9 cellular contexts compared by ENCODE assay signal in the genomic region with DNA sequence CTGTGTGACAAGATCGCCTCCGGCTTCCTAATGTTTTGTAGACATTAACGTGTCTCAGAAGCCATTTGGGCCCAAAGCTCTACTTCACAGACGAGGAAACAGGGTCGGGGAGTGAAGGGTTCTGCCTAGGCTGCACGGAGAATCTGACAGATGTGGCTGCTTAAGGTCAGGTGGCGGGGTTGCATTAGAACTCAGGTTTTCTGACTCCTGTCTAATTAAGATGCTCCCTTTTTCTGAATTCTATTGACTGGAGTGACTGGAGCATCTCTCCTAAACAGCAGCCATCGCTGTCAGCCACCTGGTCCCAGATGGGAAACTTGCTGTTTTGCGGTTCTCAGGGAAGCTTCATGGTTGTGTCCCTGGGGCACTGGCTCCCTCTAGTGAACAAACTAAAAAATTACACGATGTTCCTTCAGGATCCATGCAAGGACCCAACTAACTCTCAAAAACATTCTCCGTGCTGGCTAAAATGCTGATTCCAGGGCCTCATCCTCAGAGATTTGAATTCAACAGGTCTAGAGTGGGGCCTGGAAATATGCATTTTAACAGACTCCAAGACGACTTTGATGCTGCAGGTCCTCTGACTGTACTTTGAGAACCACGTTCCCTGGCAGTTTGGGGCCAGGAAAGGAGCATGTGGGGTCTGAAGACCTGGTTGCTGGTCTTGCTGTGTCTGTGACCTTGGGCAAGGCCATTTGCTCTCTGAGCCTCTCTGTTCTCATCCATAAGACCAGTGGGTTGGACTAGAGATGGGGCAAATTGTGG.
DNase-seq lines count a peak whose midpoint lies in the region; ATAC-seq and TF ChIP-seq lines count a peak whose summit lies in the region.
"Had no signal": no experiment of that assay in that cellular context is flagged by ENCODE, and none has a peak within 500 bp of the region (broad histone marks: within the 10 kb centered on the region; RNA-seq: fewer than 3 reads in every experiment).

No MANE protein-coding gene starts in this region.

- no peaks in the 10 kb centered on the region for H3K27me3 ChIP-seq in CD4-positive, alpha-beta memory T cell (ENCODE audit: insufficient read depth, low read length)
- H3K27me3 ChIP-seq in PC-3 (ENCODE audit: low read length): peaks cover 32% of the 10 kb centered on the region

- H3K4me3 ChIP-seq in CD4-positive, alpha-beta memory T cell (ENCODE audit: low read length in 2 of 2): no peak overlapping the region
- no peak overlapping the region for H3K4me3 ChIP-seq in PC-3 (ENCODE audit: low read length)

- H2AFZ ChIP-seq in PC-3 (ENCODE audit: low read length): no peak overlapping the region

- H3K9me3 ChIP-seq in CD4-positive, alpha-beta memory T cell (ENCODE audit: control insufficient read depth in 1 of 2, low read length in 2 of 2): no peaks in the 10 kb centered on the region
- no peaks in the 10 kb centered on the region for H3K9me3 ChIP-seq in PC-3 (ENCODE audit: low read length)

- peak; percentile 67 for TF ChIP-seq CTCF in PC-3 (conservative IDR thresholded peaks at IDR 0.05; ENCODE audit: low read depth, low read length)

- no peaks in the 10 kb centered on the region for H3K4me1 Mint-ChIP-seq in CD4-positive, alpha-beta memory T cell

- peaks cover 0 to 7% of the 10 kb centered on the region in 2 donors for H3K36me3 Mint-ChIP-seq in CD4-positive, alpha-beta memory T cell
- H3K36me3 Mint-ChIP-seq in activated naive CD4-positive, alpha-beta T cell treated with anti-CD3 and anti-CD28 coated beads, Interleukin-2, amount 50 U/mL, for 72 hours: peaks cover 14 to 31% of the 10 kb centered on the region in 2 donors

- no peak overlapping the region for H3K9ac ChIP-seq in PC-3 (ENCODE audit: low read length)

- no peak overlapping the region for H3K27ac Mint-ChIP-seq in CD4-positive, alpha-beta memory T cell
- H3K27ac Mint-ChIP-seq in activated naive CD4-positive, alpha-beta T cell treated with anti-CD3 and anti-CD28 coated beads, Interleukin-2, amount 50 U/mL, for 72 hours: no peak overlapping the region

- intact Hi-C loops in CD4-positive, alpha-beta memory T cell (cut with micrococcal nuclease): loop anchor here (1.0 kb wide), 1 partner anchor 195 kb away; no protein-coding TSS in a partner anchor
- intact Hi-C loops in PC-3 (cut with micrococcal nuclease): loop anchor here (1.0 kb wide), 1 partner anchor 195 kb away; no protein-coding TSS in a partner anchor
- intact Hi-C loops in head of caudate nucleus (cut with DNase I): loop anchor here (5.0 kb wide), 1 partner anchor 194 kb away; no protein-coding TSS in a partner anchor

- ATAC-seq in PC-3 (peak; percentile 29; the same call in 1 of the 2 replicates), GM18502 (IDR thresholded peaks at IDR 0.05; ENCODE audit: poor library complexity, unreplicated experiment) (no peak)
- peak; percentile 60 to 69 for ATAC-seq in activated naive CD4-positive, alpha-beta T cell treated with anti-CD3 and anti-CD28 coated beads, Interleukin-2, amount 50 U/mL, for 72 hours

- no peaks in the 10 kb centered on the region for H3K36me3 ChIP-seq in CD4-positive, alpha-beta memory T cell (ENCODE audit: insufficient read depth, low read length)
- H3K36me3 ChIP-seq in PC-3 (ENCODE audit: low read depth, low read length): no peaks in the 10 kb centered on the region

- BruUV-seq in PC-3 (replicated peaks; lab: Mats Ljungman, UMichigan): no TSS peak

- H3K27ac ChIP-seq in CD4-positive, alpha-beta memory T cell (ENCODE audit: low read depth, low read length): no peak overlapping the region
- H3K27ac ChIP-seq in PC-3 (ENCODE audit: low read length): no peak overlapping the region

- no peaks in the 10 kb centered on the region for H3K4me1 ChIP-seq in CD4-positive, alpha-beta memory T cell (ENCODE audit: insufficient read depth, low read length)
- H3K4me1 ChIP-seq in PC-3 (ENCODE audit: insufficient read depth, low read length): no peaks in the 10 kb centered on the region

- H3K79me2 ChIP-seq in PC-3 (ENCODE audit: low read length): no peaks in the 10 kb centered on the region

- CTCF ChIA-PET in CD4-positive, alpha-beta memory T cell (lab: Charles Lee; ENCODE audit: partially characterized antibody): interaction anchor here (0.6 to 11.4 kb wide), 9 partner anchors 11 to 792 kb away, joined by 3 to 162 read pairs (median 3); no protein-coding TSS in a partner anchor
- CTCF ChIA-PET in HEK293T (lab: Yijun Ruan, JAX): interaction anchor here (0.6 to 2.4 kb wide), 6 partner anchors 10 to 405 kb away, joined by 3 to 26 read pairs (median 3); no protein-coding TSS in a partner anchor
- CTCF ChIA-PET in PC-3 (lab: Charles Lee): interaction anchor here (1.0 to 1.3 kb wide), 2 partner anchors 195 to 197 kb away, joined by 8 to 12 read pairs; no protein-coding TSS in a partner anchor

- H3K9me3 Mint-ChIP-seq in CD4-positive, alpha-beta memory T cell: peaks cover 5 to 21% (median 16%) of the 10 kb centered on the region in 8 donors
- peaks cover 13 to 28% of the 10 kb centered on the region in 2 donors for H3K9me3 Mint-ChIP-seq in activated naive CD4-positive, alpha-beta T cell treated with anti-CD3 and anti-CD28 coated beads, Interleukin-2, amount 50 U/mL, for 72 hours

- no peak overlapping the region for H3K4me3 Mint-ChIP-seq in CD4-positive, alpha-beta memory T cell

- POLR2A ChIA-PET in CD4-positive, alpha-beta memory T cell (lab: Charles Lee; ENCODE audit: partially characterized antibody): interaction anchor here (1.3 kb wide), 1 partner anchor 195 kb away, joined by 8 read pairs; no protein-coding TSS in a partner anchor
- POLR2A ChIA-PET in HEK293T (lab: Yijun Ruan, JAX) (no interaction called here), PC-3 (lab: Charles Lee; ENCODE audit: unreplicated experiment) (interaction anchor here (0.7 kb wide), 1 partner anchor 195 kb away, joined by 3 read pairs; no protein-coding TSS in a partner anchor)

- H3K27me3 Mint-ChIP-seq in CD4-positive, alpha-beta memory T cell: peaks cover 20 to 25% of the 10 kb centered on the region in 2 donors

- H4K20me1 ChIP-seq in PC-3 (ENCODE audit: low read length): no peaks in the 10 kb centered on the region

- peak in 4 of 5 donors; percentile 42 to 45 (median 43) for DNase-seq in CD4-positive, alpha-beta memory T cell
- DNase-seq in HEK293T (ENCODE audit: extremely low spot score) (peak; percentile 73), PC-3 (peak; percentile 53), head of caudate nucleus (peak in 40 of 42 donors; percentile 23 to 82 (median 58)), pons (ENCODE audit: low spot score) (peak; percentile 62), ureter (ENCODE audit: low spot score) (no peak)
- DNase-seq in activated naive CD4-positive, alpha-beta T cell treated with anti-CD3 and anti-CD28 coated beads, Interleukin-2, amount 50 U/mL, for 72 hours (ENCODE audit: low spot score in 2 of 2): peak; percentile 39 to 50
- DNase-seq: right cardiac atrium had no signal

- no peaks in the 10 kb centered on the region for H3F3A ChIP-seq in PC-3 (ENCODE audit: low read length, unreplicated experiment)

- H3K9me2 ChIP-seq in PC-3 (replicated peaks; ENCODE audit: low read length): no peaks in the 10 kb centered on the region

- no peak overlapping the region for H3K4me2 ChIP-seq in PC-3 (ENCODE audit: low read length)

TF ChIP-seq in HEK293T, 16 proteins besides CTCF, POLR2A, EP300 and RAD21:
- no peak for TF ChIP-seq TARDBP (IDR thresholded peaks at IDR 0.05)
- TF ChIP-seq SP1 (IDR thresholded peaks at IDR 0.05): no peak
- TF ChIP-seq FOXK2 (IDR thresholded peaks at IDR 0.05): no peak
- no peak for TF ChIP-seq LEF1 (IDR thresholded peaks at IDR 0.05; ENCODE audit: borderline replicate concordance)
- no peak for TF ChIP-seq CTBP1 (IDR thresholded peaks at IDR 0.05; ENCODE audit: borderline replicate concordance)
- TF ChIP-seq ARNT (IDR thresholded peaks at IDR 0.05): no peak
- TF ChIP-seq ZNF384 (IDR thresholded peaks at IDR 0.05): no peak
- no peak for TF ChIP-seq FOXA1 (IDR thresholded peaks at IDR 0.05)
- no peak for TF ChIP-seq L3MBTL2 (conservative IDR thresholded peaks at IDR 0.05)
- TF ChIP-seq BHLHE40 (IDR thresholded peaks at IDR 0.05; ENCODE audit: borderline replicate concordance): no peak
- TF ChIP-seq PKNOX1 (IDR thresholded peaks at IDR 0.05): no peak
- TF ChIP-seq SUZ12 (IDR thresholded peaks at IDR 0.05): no peak
- no peak for TF ChIP-seq ELF4 (IDR thresholded peaks at IDR 0.05)
- no peak for TF ChIP-seq FOXM1 (IDR thresholded peaks at IDR 0.05; ENCODE audit: borderline replicate concordance)
- TF ChIP-seq NFRKB (IDR thresholded peaks at IDR 0.05): no peak
- no peak for TF ChIP-seq HDGF (IDR thresholded peaks at IDR 0.05; ENCODE audit: borderline replicate concordance)
